Comparison of ENCODE assay signal across 33 cellular contexts in the genomic region with DNA sequence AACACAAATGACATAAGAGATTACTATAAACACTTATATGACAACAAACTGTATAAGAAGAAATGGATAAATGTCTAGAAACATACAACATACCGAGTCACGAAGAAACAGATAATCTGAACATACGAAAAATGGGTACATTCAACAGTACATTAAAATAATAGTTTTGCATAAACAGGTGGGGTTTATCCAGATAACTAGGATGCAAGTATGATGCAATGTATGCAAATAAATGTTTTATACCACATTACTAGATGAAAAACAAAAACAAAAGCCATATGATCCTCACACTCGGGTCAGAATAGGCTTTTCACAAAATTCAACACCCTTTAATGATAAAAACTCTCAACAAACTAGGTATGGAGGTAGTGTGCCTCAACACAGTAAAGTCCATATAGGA.
"Had no signal": no experiment of that assay in that cellular context is flagged by ENCODE, and none has a peak within 500 bp of the region (broad histone marks: within the 10 kb centered on the region; RNA-seq: fewer than 3 reads in every experiment).

No MANE protein-coding gene starts in this region.

- H3K27ac Mint-ChIP-seq: activated B cell treated with CpG ODN at 0.5 μM for 24 hours; activated CD4-positive, alpha-beta memory T cell treated with anti-CD3 and anti-CD28 coated beads for 36 hours; activated CD4-positive, alpha-beta T cell treated with anti-CD3 and anti-CD28 coated beads, Interleukin-2, amount 10 ng/mL, durations not matched to agents 24 days and 14 days; activated CD8-positive, alpha-beta T cell treated with anti-CD3 and anti-CD28 coated beads for 36 hours; activated naive CD4-positive, alpha-beta T cell treated with anti-CD3 and anti-CD28 coated beads for 36 hours; activated naive CD4-positive, alpha-beta T cell treated with anti-CD3 and anti-CD28 coated beads, Interleukin-2, amount 50 U/mL, for 72 hours; activated naive CD8-positive, alpha-beta T cell treated with anti-CD3 and anti-CD28 coated beads for 36 hours; activated T-cell treated with anti-CD3 and anti-CD28 coated beads, Interleukin-2, amount 50 U/mL, for 72 hours; activated T-helper 1 cell treated with anti-CD3 and anti-CD28 coated beads, Interleukin-12 subunit alpha, Interleukin-12 subunit beta, Interleukin-2, Interleukin-4 antibody, amounts not matched to agents 30 ng/mL and 10 ng/mL and 1 ng/mL, durations not matched to agents 14 hours and 24 hours and 36 hours; activated T-helper 17 cell treated with anti-CD3 and anti-CD28 coated beads, Interleukin-2, amount 50 U/mL, for 72 hours; T-helper 1 cell treated with Interleukin-12 subunit alpha and Interleukin-12 subunit beta and Interleukin-4 antibody, amounts not matched to agents 30 μg/mL and 1 μg/mL, for 36 hours; T-helper 2 cell treated with Interferon-gamma antibody and Interleukin-4, amounts not matched to agents 5 μg/mL and 100 μg/mL, for 36 hours had no signal

- H3K4me1 Mint-ChIP-seq: activated B cell treated with CpG ODN at 0.5 μM for 24 hours; activated CD4-positive, alpha-beta T cell treated with anti-CD3 and anti-CD28 coated beads, Interleukin-2, amount 10 ng/mL, durations not matched to agents 24 days and 14 days; activated naive CD8-positive, alpha-beta T cell treated with anti-CD3 and anti-CD28 coated beads for 36 hours; activated T-helper 17 cell treated with anti-CD3 and anti-CD28 coated beads, Interleukin-2, amount 50 U/mL, for 72 hours had no signal

- H3K27me3 Mint-ChIP-seq: activated B cell treated with CpG ODN at 0.5 μM for 24 hours; activated CD4-positive, alpha-beta memory T cell treated with anti-CD3 and anti-CD28 coated beads for 36 hours; activated CD4-positive, alpha-beta T cell treated with anti-CD3 and anti-CD28 coated beads, Interleukin-2, amount 10 ng/mL, durations not matched to agents 24 days and 14 days; activated CD8-positive, alpha-beta T cell treated with anti-CD3 and anti-CD28 coated beads for 36 hours; activated naive CD8-positive, alpha-beta T cell treated with anti-CD3 and anti-CD28 coated beads for 36 hours; activated T-helper 17 cell treated with anti-CD3 and anti-CD28 coated beads, Interleukin-2, amount 50 U/mL, for 72 hours had no signal

- FAIRE-seq: astrocyte had no signal

- DNase-seq: activated B cell treated with CpG ODN at 0.5 μM for 24 hours; activated CD4-positive, alpha-beta memory T cell treated with anti-CD3 and anti-CD28 coated beads for 36 hours; activated CD4-positive, alpha-beta T cell treated with anti-CD3 and anti-CD28 coated beads for 4 hours; activated CD4-positive, alpha-beta T cell treated with anti-CD3 and anti-CD28 coated beads, Interleukin-2, amount 10 ng/mL, durations not matched to agents 24 days and 14 days; activated CD4-positive, alpha-beta T cell treated with anti-CD3 and anti-CD28 coated beads, Interleukin-2, amount 50 U/mL, for 1 hour; activated CD4-positive, alpha-beta T cell treated with anti-CD3 and anti-CD28 coated beads, Interleukin-2, amount 50 U/mL, for 4 hours; activated CD4-positive, CD25-positive, alpha-beta regulatory T cell treated with anti-CD3 and anti-CD28 coated beads, Interleukin-2, amount 50 U/mL, for 72 hours; activated CD8-positive, alpha-beta memory T cell treated with anti-CD3 and anti-CD28 coated beads, Interleukin-2, amount 50 U/mL, for 4 hours; activated CD8-positive, alpha-beta T cell treated with anti-CD3 and anti-CD28 coated beads for 36 hours; activated effector memory CD4-positive, alpha-beta T cell treated with anti-CD3 and anti-CD28 coated beads, Interleukin-2, amount 50 U/mL, for 16 hours; activated gamma-delta T cell treated with Interleukin-2 at 50 U/mL for 16 hours; activated naive CD4-positive, alpha-beta T cell; activated naive CD4-positive, alpha-beta T cell treated with anti-CD3 and anti-CD28 coated beads for 36 hours; activated naive CD4-positive, alpha-beta T cell treated with anti-CD3 and anti-CD28 coated beads, Interleukin-2, amount 50 U/mL, for 16 hours; activated naive CD8-positive, alpha-beta T cell treated with anti-CD3 and anti-CD28 coated beads for 36 hours; activated T-cell treated with anti-CD3 and anti-CD28 coated beads for 4 hours; activated T-cell treated with anti-CD3 and anti-CD28 coated beads, Interleukin-2, amount 50 U/mL, for 1 hour; activated T-cell treated with anti-CD3 and anti-CD28 coated beads, Interleukin-2, amount 50 U/mL, for 4 hours; activated T-cell treated with anti-CD3 and anti-CD28 coated beads, Interleukin-2, amount 50 U/mL, for 72 hours; adrenal gland; amniotic stem cell; aorta; body of pancreas; brain microvascular endothelial cell; central memory CD4-positive, alpha-beta T cell; T-helper 2 cell; T-helper 9 cell had no signal

- ATAC-seq: activated CD8-positive, alpha-beta T cell treated with anti-CD3 and anti-CD28 coated beads for 36 hours; activated naive CD4-positive, alpha-beta T cell treated with anti-CD3 and anti-CD28 coated beads, Interleukin-2, amount 50 U/mL, for 72 hours; activated T-cell treated with anti-CD3 and anti-CD28 coated beads, Interleukin-2, amount 50 U/mL, for 4 hours; activated T-cell treated with anti-CD3 and anti-CD28 coated beads, Interleukin-2, amount 50 U/mL, for 72 hours; activated T-helper 17 cell treated with anti-CD3 and anti-CD28 coated beads, Interleukin-2, amount 50 U/mL, for 72 hours; body of pancreas had no signal

- H3K36me3 Mint-ChIP-seq: activated CD4-positive, alpha-beta memory T cell treated with anti-CD3 and anti-CD28 coated beads for 36 hours; activated naive CD8-positive, alpha-beta T cell treated with anti-CD3 and anti-CD28 coated beads for 36 hours had no signal

- H3K9me3 Mint-ChIP-seq: activated T-helper 1 cell treated with anti-CD3 and anti-CD28 coated beads, Interleukin-12 subunit alpha, Interleukin-12 subunit beta, Interleukin-2, Interleukin-4 antibody, amounts not matched to agents 30 ng/mL and 10 ng/mL and 1 ng/mL, durations not matched to agents 14 hours and 24 hours and 36 hours had no signal

- H3K4me3 Mint-ChIP-seq: activated B cell treated with CpG ODN at 0.5 μM for 24 hours; activated CD4-positive, alpha-beta memory T cell treated with anti-CD3 and anti-CD28 coated beads for 36 hours; activated CD4-positive, alpha-beta T cell treated with anti-CD3 and anti-CD28 coated beads, Interleukin-2, amount 10 ng/mL, durations not matched to agents 24 days and 14 days; activated CD8-positive, alpha-beta T cell treated with anti-CD3 and anti-CD28 coated beads for 36 hours; activated naive CD4-positive, alpha-beta T cell treated with anti-CD3 and anti-CD28 coated beads for 36 hours; activated naive CD8-positive, alpha-beta T cell treated with anti-CD3 and anti-CD28 coated beads for 36 hours; activated T-cell treated with anti-CD3 and anti-CD28 coated beads, Interleukin-2, amount 50 U/mL, for 4 hours; activated T-cell treated with anti-CD3 and anti-CD28 coated beads, Interleukin-2, amount 50 U/mL, for 72 hours; activated T-helper 1 cell treated with anti-CD3 and anti-CD28 coated beads, Interleukin-12 subunit alpha, Interleukin-12 subunit beta, Interleukin-2, Interleukin-4 antibody, amounts not matched to agents 30 ng/mL and 10 ng/mL and 1 ng/mL, durations not matched to agents 14 hours and 24 hours and 36 hours; activated T-helper 17 cell treated with anti-CD3 and anti-CD28 coated beads, Interleukin-2, amount 50 U/mL, for 72 hours; T-helper 1 cell treated with Interleukin-12 subunit alpha and Interleukin-12 subunit beta and Interleukin-4 antibody, amounts not matched to agents 30 μg/mL and 1 μg/mL, for 36 hours; T-helper 2 cell treated with Interferon-gamma antibody and Interleukin-4, amounts not matched to agents 5 μg/mL and 100 μg/mL, for 36 hours had no signal
